8 cellular contexts compared by ENCODE assay signal in the genomic region with DNA sequence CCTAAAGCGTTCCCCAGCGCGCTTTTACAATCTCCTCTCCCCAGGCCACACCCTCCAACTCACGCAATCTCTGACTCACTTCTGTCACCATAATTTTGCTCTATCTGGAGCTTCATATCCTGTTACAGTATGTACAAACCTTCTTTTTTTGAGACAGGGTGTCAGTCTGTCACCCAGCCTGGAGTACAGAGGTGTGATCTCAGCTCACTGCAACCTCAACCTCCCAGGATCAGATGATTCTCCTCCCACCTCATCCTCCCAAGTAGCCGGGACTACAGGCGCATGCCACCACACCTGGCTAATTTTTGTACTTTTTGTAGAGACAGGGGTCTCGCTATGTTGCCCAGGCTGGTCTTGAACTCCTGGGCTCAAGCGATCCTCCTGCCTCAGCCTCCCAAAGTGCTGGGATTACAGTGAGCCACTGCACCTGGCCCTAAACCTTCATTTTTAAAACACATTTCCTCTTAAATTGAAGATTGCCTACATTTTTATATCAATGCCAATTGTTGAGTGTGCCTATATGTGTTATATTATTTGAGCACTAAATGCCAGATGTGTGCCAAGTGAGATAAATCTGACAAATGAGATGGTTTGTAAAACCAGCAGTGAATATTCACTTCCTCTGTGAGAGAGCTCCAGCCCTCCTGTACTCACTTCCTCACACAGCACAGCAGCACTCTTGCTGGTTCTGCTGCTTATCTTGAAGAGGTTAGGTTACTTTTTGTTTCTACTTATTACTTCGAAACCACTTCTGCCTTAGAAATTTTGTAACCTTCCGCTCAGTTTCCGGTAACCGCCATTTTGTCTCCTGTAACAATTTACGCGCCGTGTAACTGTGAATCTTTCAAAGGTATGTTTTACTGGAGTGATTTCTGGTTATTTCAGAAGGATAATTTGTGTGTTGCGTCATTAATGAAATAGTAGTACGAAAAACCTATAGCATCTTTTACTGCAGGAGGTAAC. TPM values are rescaled to one million over a fixed set of nuclear protein-coding genes. Genes with fewer than 3 reads are reported as not detected.
A peak's percentile ranks its signal among the peaks of the same experiment; 100 is the strongest.
DNase-seq lines count a peak whose midpoint lies in the region; ATAC-seq and TF ChIP-seq lines count a peak whose summit lies in the region.

No MANE protein-coding gene starts in this region.

- H3K9me3 ChIP-seq in MG63, result no peaks in the 10 kb centered on the region
- no peaks in the 10 kb centered on the region for H3K9me3 ChIP-seq in thyroid gland

- peak overlapping the region; percentile 53 for H3K4me3 ChIP-seq in GM12875 (ENCODE audit: low read depth, low read length)
- no peak overlapping the region for H3K4me3 ChIP-seq in GM23338
- no peak overlapping the region for H3K4me3 ChIP-seq in MG63
- no peak overlapping the region for H3K4me3 ChIP-seq in thyroid gland (replicated peaks in 1 of 3)

- H4K20me1 ChIP-seq in GM23338 (replicated peaks; ENCODE audit: insufficient read depth), result no peaks in the 10 kb centered on the region

- WGBS in thyroid gland, 2 donors, result 83 to 86% methylated on average over 17 of the region's 17 CpGs

- ATAC-seq in GM23338, result no peak
- ATAC-seq in activated T-cell treated with anti-CD3 and anti-CD28 coated beads, Interleukin-2, amount 50 U/mL, for 4 hours, result peak; percentile 93
- ATAC-seq in natural killer cell, result peak; percentile 77 to 95 (median 87)

- H3K36me3 Mint-ChIP-seq in GM23338 (ENCODE audit: low read depth), result no peaks in the 10 kb centered on the region
- H3K36me3 Mint-ChIP-seq in activated T-cell treated with anti-CD3 and anti-CD28 coated beads, Interleukin-2, amount 50 U/mL, for 4 hours (ENCODE audit: insufficient read depth), result peaks cover 16% of the 10 kb centered on the region
- H3K36me3 Mint-ChIP-seq in natural killer cell, result no peaks in the 10 kb centered on the region

- H3K9me3 Mint-ChIP-seq in GM23338 (no peaks in the 10 kb centered on the region), natural killer cell (no peaks in the 10 kb centered on the region)
- H3K9me3 Mint-ChIP-seq in activated T-cell treated with anti-CD3 and anti-CD28 coated beads, Interleukin-2, amount 50 U/mL, for 4 hours, result no peaks in the 10 kb centered on the region

- DNase-seq in GM23338 (ENCODE audit: low spot score) (no peak), natural killer cell (peak; percentile 57), MG63 (no peak), posterior vena cava (ENCODE audit: low spot score) (no peak), thyroid gland (no peak)
- peak; percentile 68 for DNase-seq in NK-92 treated with Interleukin-12 subunit alpha and Interleukin-12 subunit beta, amount 100 ng/mL, for 24 hours (lab: John Stamatoyannopoulos, UW)
- peak; percentile 64 for DNase-seq in activated T-cell treated with anti-CD3 and anti-CD28 coated beads, Interleukin-2, amount 50 U/mL, for 4 hours

- no peaks in the 10 kb centered on the region for H3K79me2 ChIP-seq in GM23338 (replicated peaks; ENCODE audit: insufficient read depth)

- no peaks in the 10 kb centered on the region for H3K36me3 ChIP-seq in GM23338 (ENCODE audit: insufficient read depth)
- no peaks in the 10 kb centered on the region for H3K36me3 ChIP-seq in MG63
- no peaks in the 10 kb centered on the region for H3K36me3 ChIP-seq in thyroid gland

- H3F3A ChIP-seq in GM23338 (replicated peaks; ENCODE audit: low read depth), result no peaks in the 10 kb centered on the region

- H3K4me1 Mint-ChIP-seq in GM23338, result no peaks in the 10 kb centered on the region; the same call in 2 of the 3 replicates
- H3K4me1 Mint-ChIP-seq in activated T-cell treated with anti-CD3 and anti-CD28 coated beads, Interleukin-2, amount 50 U/mL, for 4 hours (ENCODE audit: low read depth), result peaks cover 53% of the 10 kb centered on the region
- peaks cover 41 to 60% of the 10 kb centered on the region in 2 donors for H3K4me1 Mint-ChIP-seq in natural killer cell

- no peak overlapping the region for H3K4me2 ChIP-seq in GM23338

- H3K4me1 ChIP-seq in GM23338 (ENCODE audit: insufficient read depth), result no peaks in the 10 kb centered on the region
- no peaks in the 10 kb centered on the region for H3K4me1 ChIP-seq in thyroid gland

- H3K27me3 Mint-ChIP-seq in GM23338 (ENCODE audit: insufficient read depth, low read depth, poor library complexity), result no peaks in the 10 kb centered on the region
- no peaks in the 10 kb centered on the region for H3K27me3 Mint-ChIP-seq in activated T-cell treated with anti-CD3 and anti-CD28 coated beads, Interleukin-2, amount 50 U/mL, for 4 hours (ENCODE audit: low read depth)
- H3K27me3 Mint-ChIP-seq in natural killer cell (ENCODE audit: low read depth in 2 of 2), result no peaks in the 10 kb centered on the region

- TF ChIP-seq CTCF in GM12875 (IDR thresholded peaks at IDR 0.05; ENCODE audit: borderline replicate concordance, insufficient read depth, low read depth, low read length) (no peak), GM23338 (conservative IDR thresholded peaks at IDR 0.05; ENCODE audit: low read depth in 2 of 2) (no peak), natural killer cell (IDR thresholded peaks at IDR 0.05) (no peak), thyroid gland (IDR thresholded peaks at IDR 0.05) (no peak)

- no peak for TF ChIP-seq POLR2A in thyroid gland (IDR thresholded peaks at IDR 0.05)

- H3K27ac Mint-ChIP-seq in GM23338 (no peak overlapping the region), natural killer cell (no peak overlapping the region)

- H3K9me2 ChIP-seq in GM23338 (ENCODE audit: insufficient read depth), result no peaks in the 10 kb centered on the region; the same call in 1 of the 2 replicates

- H3K4me3 Mint-ChIP-seq in GM23338, result no peak overlapping the region
- H3K4me3 Mint-ChIP-seq in activated T-cell treated with anti-CD3 and anti-CD28 coated beads, Interleukin-2, amount 50 U/mL, for 4 hours, result peak overlapping the region; percentile 93
- peak overlapping the region; percentile 90 for H3K4me3 Mint-ChIP-seq in natural killer cell

- H3K27ac ChIP-seq in GM23338 (ENCODE audit: low read depth) (no peak overlapping the region), thyroid gland (no peak overlapping the region)

- H3K27me3 ChIP-seq in GM23338 (ENCODE audit: insufficient read depth), result no peaks in the 10 kb centered on the region
- H3K27me3 ChIP-seq in MG63, result no peaks in the 10 kb centered on the region
- H3K27me3 ChIP-seq in thyroid gland, result no peaks in the 10 kb centered on the region

- intact Hi-C loops in natural killer cell (cut with micrococcal nuclease), result loop anchor here (2.0 to 10.0 kb wide), 4 partner anchors 24 to 1742 kb away; a partner anchor contains a TSS
- intact Hi-C loops in posterior vena cava (cut with DNase I), result no loop called here
- intact Hi-C loops in thyroid gland (cut with DNase I), result no loop called here

- peak overlapping the region; percentile 32; the same call in 1 of the 2 replicates for H2AFZ ChIP-seq in GM23338

RNA-seq across cellular contexts. Expression of a gene that starts 57.9 kb away (rescaled TPM):
- 0.50 and 0.94 TPM in 2 replicates for total RNA-seq in GM23338 (2014; rRNA removed; shearing (Covaris generic))
- polyA plus RNA-seq in GM23338 (2016; fragmentation: Nextera tagmentation; extraction: Ambion mirVana), result 1.2 and 2.6 TPM in 2 replicates
- total RNA-seq in activated T-cell treated with anti-CD3 and anti-CD28 coated beads, Interleukin-2, amount 50 U/mL, for 4 hours, result 10 to 100 TPM; 80.6 to 83.4 (median 80.8) TPM
- 100 to 1,000 TPM; 156 to 211 (median 207) TPM for total RNA-seq in natural killer cell
- total RNA-seq in MG63 (2014; rRNA removed; shearing (Covaris generic); ENCODE audit: low replicate concordance), result 5.9 and 6.5 TPM in 2 replicates
- 10 to 100 TPM; 17.9 to 20.6 TPM for total RNA-seq in posterior vena cava
- 10 to 100 TPM; 10.1 to 19.5 (median 16.0) TPM for total RNA-seq in thyroid gland

Comparison
In these comparisons a context has a peak if more than half of its experiments do, and no peak if none do; other contexts are left out.
1. DNase-seq: peak in NK-92 treated with Interleukin-12 subunit alpha and Interleukin-12 subunit beta, amount 100 ng/mL, for 24 hours (single experiment), activated T-cell treated with anti-CD3 and anti-CD28 coated beads, Interleukin-2, amount 50 U/mL, for 4 hours (single experiment) and natural killer cell (single experiment); none in GM23338 (single experiment), MG63 (single experiment), posterior vena cava (single experiment) and thyroid gland (0 of 2).